31 cellular contexts compared by ENCODE assay signal in genomic region chr22:50284479-50284878, GRCh38.
"Had no signal": no experiment of that assay in that cellular context is flagged by ENCODE, and none has a peak within 500 bp of the region (broad histone marks: within the 10 kb centered on the region; RNA-seq: fewer than 3 reads in every experiment).

No MANE protein-coding gene starts in this region.

- H3K4me1 Mint-ChIP-seq: activated naive CD4-positive, alpha-beta T cell treated with anti-CD3 and anti-CD28 coated beads, Interleukin-2, amount 10 ng/mL, durations not matched to agents 7 days and 5 days; activated naive CD8-positive, alpha-beta T cell treated with anti-CD3 and anti-CD28 coated beads, Interleukin-2, amount 10 ng/mL, durations not matched to agents 7 days and 5 days; endodermal cell; immature natural killer cell; naive thymus-derived CD8-positive, alpha-beta T cell; neural crest cell had no signal

- H3K27me3 ChIP-seq: ascending aorta, esophagus muscularis mucosa, foreskin keratinocyte, heart left ventricle, pancreas had no signal

- H3K9me3 Mint-ChIP-seq: activated CD4-positive, alpha-beta memory T cell treated with anti-CD3 and anti-CD28 coated beads for 36 hours; activated naive CD4-positive, alpha-beta T cell treated with anti-CD3 and anti-CD28 coated beads, Interleukin-2, amount 10 ng/mL, durations not matched to agents 7 days and 5 days; activated naive CD8-positive, alpha-beta T cell treated with anti-CD3 and anti-CD28 coated beads, Interleukin-2, amount 10 ng/mL, durations not matched to agents 7 days and 5 days; activated T-helper 1 cell treated with anti-CD3 and anti-CD28 coated beads, Interleukin-12 subunit alpha, Interleukin-12 subunit beta, Interleukin-2, Interleukin-4 antibody, amounts not matched to agents 30 ng/mL and 10 ng/mL and 1 ng/mL, durations not matched to agents 14 hours and 24 hours and 36 hours; endodermal cell; immature natural killer cell; naive thymus-derived CD8-positive, alpha-beta T cell; neural crest cell had no signal

- H3K4me3 Mint-ChIP-seq: activated CD4-positive, alpha-beta memory T cell treated with anti-CD3 and anti-CD28 coated beads for 36 hours; activated naive CD4-positive, alpha-beta T cell treated with anti-CD3 and anti-CD28 coated beads, Interleukin-2, amount 10 ng/mL, durations not matched to agents 7 days and 5 days; activated naive CD8-positive, alpha-beta T cell treated with anti-CD3 and anti-CD28 coated beads, Interleukin-2, amount 10 ng/mL, durations not matched to agents 7 days and 5 days; activated T-helper 1 cell treated with anti-CD3 and anti-CD28 coated beads, Interleukin-12 subunit alpha, Interleukin-12 subunit beta, Interleukin-2, Interleukin-4 antibody, amounts not matched to agents 30 ng/mL and 10 ng/mL and 1 ng/mL, durations not matched to agents 14 hours and 24 hours and 36 hours; endodermal cell; immature natural killer cell; naive thymus-derived CD8-positive, alpha-beta T cell; neural crest cell had no signal

- H3K4me3 ChIP-seq: ascending aorta, esophagus muscularis mucosa, heart left ventricle, pancreas, prostate gland, skin epidermis had no signal

- H3K27ac ChIP-seq: ascending aorta, esophagus muscularis mucosa, foreskin keratinocyte, heart left ventricle, pancreas, VCaP had no signal

- ATAC-seq: foreskin keratinocyte; heart left ventricle; naive thymus-derived CD8-positive, alpha-beta T cell; pancreas; sciatic nerve; stimulated activated naive CD8-positive, alpha-beta T cell treated with anti-CD3 and anti-CD28 coated beads, Interleukin-15, Interleukin-2, amounts not matched to agents 100 U/mL and 50 U/mL, for 24 hours had no signal

- H3K27ac Mint-ChIP-seq: activated CD4-positive, alpha-beta memory T cell treated with anti-CD3 and anti-CD28 coated beads for 36 hours; activated naive CD4-positive, alpha-beta T cell treated with anti-CD3 and anti-CD28 coated beads, Interleukin-2, amount 10 ng/mL, durations not matched to agents 7 days and 5 days; activated naive CD8-positive, alpha-beta T cell treated with anti-CD3 and anti-CD28 coated beads, Interleukin-2, amount 10 ng/mL, durations not matched to agents 7 days and 5 days; activated T-helper 1 cell treated with anti-CD3 and anti-CD28 coated beads, Interleukin-12 subunit alpha, Interleukin-12 subunit beta, Interleukin-2, Interleukin-4 antibody, amounts not matched to agents 30 ng/mL and 10 ng/mL and 1 ng/mL, durations not matched to agents 14 hours and 24 hours and 36 hours; endodermal cell; immature natural killer cell had no signal

- H3K36me3 Mint-ChIP-seq: activated CD4-positive, alpha-beta memory T cell treated with anti-CD3 and anti-CD28 coated beads for 36 hours; activated naive CD4-positive, alpha-beta T cell treated with anti-CD3 and anti-CD28 coated beads, Interleukin-2, amount 10 ng/mL, durations not matched to agents 7 days and 5 days; activated naive CD8-positive, alpha-beta T cell treated with anti-CD3 and anti-CD28 coated beads, Interleukin-2, amount 10 ng/mL, durations not matched to agents 7 days and 5 days; immature natural killer cell had no signal

- H3K9me3 ChIP-seq: ascending aorta, esophagus muscularis mucosa, heart left ventricle, pancreas, prostate gland had no signal

- H3K4me1 ChIP-seq: ascending aorta had no signal

- H3K27me3 Mint-ChIP-seq: activated naive CD4-positive, alpha-beta T cell treated with anti-CD3 and anti-CD28 coated beads, Interleukin-2, amount 10 ng/mL, durations not matched to agents 7 days and 5 days; activated naive CD8-positive, alpha-beta T cell treated with anti-CD3 and anti-CD28 coated beads, Interleukin-2, amount 10 ng/mL, durations not matched to agents 7 days and 5 days; naive thymus-derived CD8-positive, alpha-beta T cell had no signal

- DNase-seq: activated CD4-positive, alpha-beta memory T cell treated with anti-CD3 and anti-CD28 coated beads for 36 hours; activated CD4-positive, alpha-beta T cell treated with anti-CD3 and anti-CD28 coated beads for 4 hours; activated CD8-positive, alpha-beta memory T cell treated with anti-CD3 and anti-CD28 coated beads, Interleukin-2, amount 50 U/mL, for 4 hours; activated effector memory CD4-positive, alpha-beta T cell treated with anti-CD3 and anti-CD28 coated beads, Interleukin-2, amount 50 U/mL, for 16 hours; activated naive CD4-positive, alpha-beta T cell treated with anti-CD3 and anti-CD28 coated beads, Interleukin-2, amount 10 ng/mL, durations not matched to agents 7 days and 5 days; activated naive CD8-positive, alpha-beta T cell treated with anti-CD3 and anti-CD28 coated beads, Interleukin-2, amount 10 ng/mL, durations not matched to agents 7 days and 5 days; activated T-cell treated with anti-CD3 and anti-CD28 coated beads, Interleukin-2, amount 50 U/mL, for 1 hour; caudate nucleus; endodermal cell; foreskin keratinocyte; heart left ventricle; hypothalamus; immature natural killer cell; kidney; midbrain; naive thymus-derived CD8-positive, alpha-beta T cell; nucleus accumbens; pancreas; retina; stimulated activated CD4-positive, alpha-beta T cell treated with anti-CD3 and anti-CD28 coated beads, Interleukin-12 subunit alpha, Interleukin-12 subunit beta, amount 100 ng/mL, for 4 hours; stimulated activated CD4-positive, alpha-beta T cell treated with anti-CD3 and anti-CD28 coated beads, Interleukin-4, amount 100 ng/mL, for 1 hour; stimulated activated naive CD8-positive, alpha-beta T cell treated with anti-CD3 and anti-CD28 coated beads, Interleukin-15, Interleukin-2, amounts not matched to agents 100 U/mL and 50 U/mL, for 24 hours; T-helper 9 cell had no signal
